16 cellular contexts compared by ENCODE assay signal in genomic region chr17:28920191-28920590, GRCh38.
"Had no signal": no experiment of that assay in that cellular context is flagged by ENCODE, and none has a peak within 500 bp of the region (broad histone marks: within the 10 kb centered on the region; RNA-seq: fewer than 3 reads in every experiment).

No MANE protein-coding gene starts in this region.

- H3K27ac ChIP-seq: breast epithelium, parathyroid adenoma, testis had no signal

- H3K27me3 ChIP-seq: breast epithelium, testis had no signal

- H3K27me3 Mint-ChIP-seq: stimulated activated naive CD8-positive, alpha-beta T cell treated with anti-CD3 and anti-CD28 coated beads, Interleukin-15, amount 100 ng/mL, for 72 hours had no signal

- DNase-seq: activated CD4-positive, alpha-beta T cell treated with anti-CD3 and anti-CD28 coated beads, Interleukin-2, amount 50 U/mL, for 48 hours; activated CD4-positive, CD25-positive, alpha-beta regulatory T cell; activated naive CD4-positive, alpha-beta T cell treated with Interleukin-2 at 50 U/mL for 16 hours; anterior cingulate cortex; foreskin melanocyte; head of caudate nucleus; left colon; mucosa of descending colon; retina; stimulated activated CD4-positive, alpha-beta T cell treated with anti-CD3 and anti-CD28 coated beads, Interleukin-15, amount 100 ng/mL, for 24 hours; stimulated activated CD4-positive, alpha-beta T cell treated with anti-CD3 and anti-CD28 coated beads, Interleukin-4, amount 100 ng/mL, for 24 hours; stimulated activated naive CD8-positive, alpha-beta T cell treated with anti-CD3 and anti-CD28 coated beads, Interleukin-15, amount 100 ng/mL, for 72 hours; testis had no signal

- H3K4me1 ChIP-seq: breast epithelium, parathyroid adenoma had no signal

- H2AFZ ChIP-seq: parathyroid adenoma had no signal

- H3K27ac Mint-ChIP-seq: stimulated activated naive CD8-positive, alpha-beta T cell treated with anti-CD3 and anti-CD28 coated beads, Interleukin-15, amount 100 ng/mL, for 72 hours had no signal

- H3K9me3 ChIP-seq: breast epithelium, mucosa of descending colon, testis had no signal

- ATAC-seq: left colon; mucosa of descending colon; stimulated activated naive CD8-positive, alpha-beta T cell treated with anti-CD3 and anti-CD28 coated beads, Interleukin-15, amount 100 ng/mL, for 72 hours had no signal

- H3K4me3 ChIP-seq: breast epithelium, lung, mucosa of descending colon, testis had no signal

- H3K4me3 Mint-ChIP-seq: stimulated activated naive CD8-positive, alpha-beta T cell treated with anti-CD3 and anti-CD28 coated beads, Interleukin-15, amount 100 ng/mL, for 72 hours had no signal
